Comparison of ENCODE assay signal across 8 cellular contexts in the genomic region with DNA sequence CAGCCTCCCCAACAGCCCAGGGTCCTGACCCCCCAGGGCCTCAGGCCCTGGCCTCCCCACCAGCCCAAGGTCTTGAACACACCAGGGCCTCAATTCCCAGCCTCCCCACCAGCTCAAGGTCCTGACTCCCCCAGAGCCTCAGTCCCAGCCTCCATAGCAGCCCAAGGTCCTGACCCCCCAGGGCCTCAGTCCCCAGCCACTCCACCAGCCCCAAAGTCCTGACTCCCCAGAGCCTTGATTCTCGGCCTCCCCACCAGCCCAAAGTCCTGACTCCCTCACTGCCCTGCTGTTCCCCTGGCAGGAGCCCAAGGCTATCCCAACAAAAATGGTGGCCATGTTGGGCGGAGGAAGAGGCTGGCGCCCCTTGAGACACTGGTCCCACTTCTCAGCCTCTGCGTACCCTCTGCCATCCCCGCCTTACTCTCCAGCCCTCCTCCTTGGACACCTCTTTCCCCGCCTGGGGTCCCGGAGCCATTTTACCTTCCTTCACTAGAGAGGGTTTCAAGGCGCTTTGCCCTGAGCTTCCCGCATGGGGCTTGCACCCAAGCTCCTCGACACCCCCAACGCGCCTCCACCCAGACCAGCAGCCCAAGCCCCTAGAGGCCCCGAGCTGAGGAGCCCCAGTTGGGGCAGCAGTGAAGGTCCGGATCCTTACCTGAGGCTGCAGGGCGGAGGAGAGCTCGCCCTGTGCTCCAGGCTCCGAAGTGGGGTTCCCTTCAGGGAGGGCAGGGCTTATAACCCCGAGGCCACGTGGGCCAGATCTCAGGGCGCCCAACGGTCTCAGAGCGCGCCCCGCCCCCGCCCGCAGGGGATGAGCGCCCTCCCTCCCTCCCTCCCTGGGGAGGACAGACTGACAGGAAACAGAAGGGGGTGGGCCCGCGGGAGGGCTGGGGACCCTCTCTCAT. TPM values are rescaled to one million over a fixed set of nuclear protein-coding genes. Genes with fewer than 3 reads are reported as not detected.
DNase-seq lines count a peak whose midpoint lies in the region; ATAC-seq, FAIRE-seq and TF ChIP-seq lines count a peak whose summit lies in the region.

No MANE protein-coding gene starts in this region.

- peak; percentile 47 to 56 for ATAC-seq in right cardiac atrium
- ATAC-seq in HG03378 (IDR thresholded peaks at IDR 0.05; ENCODE audit: unreplicated experiment) = no peak

- no peaks in the 10 kb centered on the region for H3K9me3 ChIP-seq in right cardiac atrium (ENCODE audit: control insufficient read depth, low read length)

- DNase-seq in GM12892 (ENCODE audit: insufficient read length) = peak; percentile 72
- DNase-seq in MV-4-11 (lab: John Stamatoyannopoulos, UW) = peak; percentile 90
- DNase-seq in activated T-cell treated with anti-CD3 and anti-CD28 coated beads for 24 hours (ENCODE audit: low read depth) = peak; percentile 91
- DNase-seq in right cardiac atrium = peak; percentile 64 to 89 (median 89)
- peak; percentile 95 for DNase-seq in stimulated activated CD4-positive, alpha-beta T cell treated with anti-CD3 and anti-CD28 coated beads, Interleukin-4, amount 100 ng/mL, for 4 hours
- no peak for DNase-seq in putamen (ENCODE audit: low spot score)
- DNase-seq in urothelium cell line (ENCODE audit: low spot score) = no peak

- intact Hi-C loops in right cardiac atrium (cut with DNase I) = no loop called here

- no peaks in the 10 kb centered on the region for H3K27me3 ChIP-seq in right cardiac atrium (ENCODE audit: control insufficient read depth, insufficient read depth)

- H3K4me3 ChIP-seq in right cardiac atrium (ENCODE audit: low read length) = peak overlapping the region; percentile 8

- TF ChIP-seq POLR2A in GM12892 (IDR thresholded peaks at IDR 0.05; ENCODE audit: low read depth, low read length) = peak; percentile 98

- FAIRE-seq in GM12892 (lab: Jason Lieb, UNC) = peak; percentile 91
- no peak for FAIRE-seq in urothelium cell line (lab: Jason Lieb, UNC)

- 73% methylated on average over 29 of the region's 29 CpGs for WGBS in right cardiac atrium

- no peaks in the 10 kb centered on the region for H3K4me1 ChIP-seq in right cardiac atrium (ENCODE audit: control insufficient read depth, insufficient read depth, low read length)

- no peak overlapping the region for H3K27ac ChIP-seq in right cardiac atrium (ENCODE audit: low read length)

RNA-seq across cellular contexts. Expression of a gene that starts 3.5 kb away (rescaled TPM):
- 5.0 TPM for polyA plus RNA-seq in GM12892 (2012; ENCODE audit: missing spikeins)
- total RNA-seq in right cardiac atrium = 10 to 100 TPM in 3 of 4 donors, 1 to 10 TPM in 1; 7.0 to 21.5 (median 19.2) TPM
- polyA plus RNA-seq in right cardiac atrium = 13.0 TPM

RNA-seq across cellular contexts. Expression of a gene that starts 19.9 kb away (rescaled TPM):
- polyA plus RNA-seq in GM12892 (2012; ENCODE audit: missing spikeins) = 94.9 TPM
- total RNA-seq in right cardiac atrium = 10 to 100 TPM; 51.9 to 65.6 (median 61.6) TPM
- 69.3 TPM for polyA plus RNA-seq in right cardiac atrium

RNA-seq across cellular contexts. Expression of a gene that starts 51.3 kb away (rescaled TPM):
- polyA plus RNA-seq in GM12892 (2012; ENCODE audit: missing spikeins) = not detected
- total RNA-seq in right cardiac atrium = under 1 TPM; 0.06 to 0.50 (median 0.23) TPM
- polyA plus RNA-seq in right cardiac atrium = 0.07 TPM

Comparison
In these comparisons a context has a peak if more than half of its experiments do, and no peak if none do; other contexts are left out.
1. DNase-seq: peak in GM12892 (single experiment), MV-4-11 (single experiment), activated T-cell treated with anti-CD3 and anti-CD28 coated beads for 24 hours (single experiment), right cardiac atrium (3 of 3) and stimulated activated CD4-positive, alpha-beta T cell treated with anti-CD3 and anti-CD28 coated beads, Interleukin-4, amount 100 ng/mL, for 4 hours (2 of 2); none in putamen (single experiment) and urothelium cell line (single experiment).